8 cellular contexts compared by ENCODE assay signal in the genomic region with DNA sequence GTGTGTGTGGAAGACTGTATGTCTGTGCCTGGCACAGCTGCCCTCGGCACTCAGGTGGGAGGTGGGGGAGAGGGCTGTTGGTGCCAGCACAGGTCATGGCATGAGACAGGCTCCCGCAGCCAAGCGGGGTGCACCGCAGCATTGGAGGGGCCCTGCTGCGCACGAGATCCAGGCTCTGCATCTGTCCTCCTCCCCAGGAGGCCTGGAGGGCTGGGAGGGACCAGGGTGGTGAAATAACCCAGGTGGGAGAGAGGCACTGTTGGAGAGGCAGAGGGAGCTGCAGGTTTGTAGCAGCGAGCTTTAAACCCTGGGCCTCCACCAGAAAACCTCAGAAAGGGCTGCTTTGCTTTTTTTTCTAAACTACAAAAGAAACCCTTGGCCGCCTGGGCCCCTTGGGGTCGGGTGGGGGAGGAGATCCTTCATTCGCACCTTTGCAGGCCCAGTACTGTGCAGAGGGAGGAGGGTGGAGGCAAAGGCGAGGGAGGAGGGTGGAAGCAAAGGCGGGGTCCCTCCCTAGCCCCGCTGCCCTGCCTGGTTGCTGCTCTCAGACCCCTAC.
DNase-seq lines count a peak whose midpoint lies in the region; ATAC-seq and TF ChIP-seq lines count a peak whose summit lies in the region.

No MANE protein-coding gene starts in this region.

- peak overlapping the region; percentile 45 for H3K4me3 Mint-ChIP-seq in activated CD4-positive, alpha-beta T cell treated with anti-CD3 and anti-CD28 coated beads for 36 hours
- H3K4me3 Mint-ChIP-seq in glutamatergic neuron (ENCODE audit: unreplicated experiment), result no peak overlapping the region

- no peak overlapping the region for H3K4me3 ChIP-seq in stomach

- no peak for TF ChIP-seq POLR2A in stomach (IDR thresholded peaks at IDR 0.05)

- TF ChIP-seq EP300 in stomach (IDR thresholded peaks at IDR 0.05), result no peak

- H3K36me3 Mint-ChIP-seq in activated CD4-positive, alpha-beta T cell treated with anti-CD3 and anti-CD28 coated beads for 36 hours (ENCODE audit: low read depth), result peaks cover 4% of the 10 kb centered on the region
- no peaks in the 10 kb centered on the region for H3K36me3 Mint-ChIP-seq in glutamatergic neuron (ENCODE audit: unreplicated experiment)

- H3K27me3 Mint-ChIP-seq in activated CD4-positive, alpha-beta T cell treated with anti-CD3 and anti-CD28 coated beads for 36 hours, result no peaks in the 10 kb centered on the region
- peaks cover 5% of the 10 kb centered on the region for H3K27me3 Mint-ChIP-seq in glutamatergic neuron (ENCODE audit: unreplicated experiment)

- H3K36me3 ChIP-seq in stomach, result peaks cover 0 to 19% (median 0%) of the 10 kb centered on the region in 4 donors

- H3K4me1 Mint-ChIP-seq in activated CD4-positive, alpha-beta T cell treated with anti-CD3 and anti-CD28 coated beads for 36 hours, result peaks cover 90% of the 10 kb centered on the region
- H3K4me1 Mint-ChIP-seq in glutamatergic neuron (ENCODE audit: low read depth, unreplicated experiment), result peaks cover 44% of the 10 kb centered on the region

- POLR2A ChIA-PET in activated CD4-positive, alpha-beta T cell treated with anti-CD3 and anti-CD28 coated beads for 36 hours (lab: Charles Lee), result interaction anchor here (0.6 kb wide), 1 partner anchor 59 kb away, joined by 3 read pairs; no protein-coding TSS in a partner anchor

- CTCF ChIA-PET in activated CD4-positive, alpha-beta T cell treated with anti-CD3 and anti-CD28 coated beads for 36 hours (lab: Charles Lee), result interaction anchor here (0.6 to 0.9 kb wide), 4 partner anchors 9 to 1110 kb away, joined by 3 to 5 read pairs (median 4); no protein-coding TSS in a partner anchor

- TF ChIP-seq CTCF in glutamatergic neuron (IDR thresholded peaks at IDR 0.05; ENCODE audit: partially characterized antibody, unreplicated experiment) (no peak), stomach (IDR thresholded peaks at IDR 0.05) (no peak)

- H3K9me3 Mint-ChIP-seq in activated CD4-positive, alpha-beta T cell treated with anti-CD3 and anti-CD28 coated beads for 36 hours (ENCODE audit: low read depth), result no peaks in the 10 kb centered on the region
- peaks cover 12% of the 10 kb centered on the region for H3K9me3 Mint-ChIP-seq in glutamatergic neuron (ENCODE audit: unreplicated experiment)

- 37 to 49% (median 39%) methylated on average over 13 of the region's 13 CpGs for WGBS in stomach, 5 donors

- H3K9me3 ChIP-seq in stomach, result no peaks in the 10 kb centered on the region

- intact Hi-C loops in activated CD4-positive, alpha-beta T cell treated with anti-CD3 and anti-CD28 coated beads for 36 hours (cut with DNase I, micrococcal nuclease), result no loop called here
- intact Hi-C loops in stomach (cut with DNase I; ENCODE audit: low total_unique reads), result no loop called here

- H3K27ac ChIP-seq in stomach, result peak overlapping the region; percentile 17 to 98 (median 93)

- H3K27me3 ChIP-seq in stomach, result no peaks in the 10 kb centered on the region

- peak overlapping the region; percentile 67 for H3K27ac Mint-ChIP-seq in activated CD4-positive, alpha-beta T cell treated with anti-CD3 and anti-CD28 coated beads for 36 hours
- H3K27ac Mint-ChIP-seq in glutamatergic neuron (ENCODE audit: unreplicated experiment), result peak overlapping the region; percentile 38

- peak; percentile 71 for ATAC-seq in activated CD4-positive, alpha-beta T cell treated with anti-CD3 and anti-CD28 coated beads for 36 hours

- peaks cover 97 to 100% (median 99%) of the 10 kb centered on the region in 4 donors for H3K4me1 ChIP-seq in stomach

- peak; percentile 75 for DNase-seq in activated CD4-positive, alpha-beta T cell treated with anti-CD3 and anti-CD28 coated beads for 36 hours
- DNase-seq in activated CD4-positive, alpha-beta T cell treated with anti-CD3 and anti-CD28 coated beads for 1 hour, result no peak
- DNase-seq in activated CD4-positive, alpha-beta T cell treated with anti-CD3 and anti-CD28 coated beads, Interleukin-2, amount 50 U/mL, for 1 hour, result peak; percentile 37
- DNase-seq in glutamatergic neuron, result no peak
- no peak for DNase-seq in stomach
- no peak for DNase-seq in A172 (ENCODE audit: low spot score)
- no peak for DNase-seq in nucleus accumbens (lab: John Stamatoyannopoulos, UW)
- no peak for DNase-seq in kidney tubule cell (ENCODE audit: low spot score)

Comparison
In these comparisons a context has a peak if more than half of its experiments do, and no peak if none do; other contexts are left out.
1. DNase-seq: peak in activated CD4-positive, alpha-beta T cell treated with anti-CD3 and anti-CD28 coated beads for 36 hours (single experiment) and activated CD4-positive, alpha-beta T cell treated with anti-CD3 and anti-CD28 coated beads, Interleukin-2, amount 50 U/mL, for 1 hour (single experiment); none in activated CD4-positive, alpha-beta T cell treated with anti-CD3 and anti-CD28 coated beads for 1 hour (single experiment), glutamatergic neuron (single experiment), stomach (single experiment), A172 (single experiment), nucleus accumbens (0 of 56) and kidney tubule cell (single experiment).